16 cellular contexts compared by ENCODE assay signal in genomic region chr6:138000955-138001354, GRCh38.
"Had no signal": no experiment of that assay in that cellular context is flagged by ENCODE, and none has a peak within 500 bp of the region (broad histone marks: within the 10 kb centered on the region; RNA-seq: fewer than 3 reads in every experiment).

No MANE protein-coding gene starts in this region.

- H3K4me3 Mint-ChIP-seq: immature natural killer cell; naive thymus-derived CD4-positive, alpha-beta T cell; nephron progenitor cell; stimulated activated effector memory CD8-positive, alpha-beta T cell treated with anti-CD3 and anti-CD28 coated beads, Interleukin-12 subunit alpha, Interleukin-12 subunit beta, amount 100 ng/mL, for 72 hours had no signal

- H3K27ac Mint-ChIP-seq: nephron progenitor cell; stimulated activated effector memory CD8-positive, alpha-beta T cell treated with anti-CD3 and anti-CD28 coated beads, Interleukin-12 subunit alpha, Interleukin-12 subunit beta, amount 100 ng/mL, for 72 hours had no signal

- DNase-seq: effector memory CD4-positive, alpha-beta T cell; foreskin fibroblast; immature natural killer cell; left cardiac atrium; naive thymus-derived CD4-positive, alpha-beta T cell; nephron progenitor cell; psoas muscle; retina; right lobe of liver; stimulated activated CD4-positive, alpha-beta T cell treated with anti-CD3 and anti-CD28 coated beads, Interleukin-4, amount 100 ng/mL, for 1 hour; stimulated activated CD8-positive, alpha-beta memory T cell treated with anti-CD3 and anti-CD28 coated beads, Interleukin-4, amount 100 ng/mL, for 48 hours; stimulated activated naive CD8-positive, alpha-beta T cell treated with anti-CD3 and anti-CD28 coated beads, Interleukin-15, Interleukin-2, amounts not matched to agents 100 U/mL and 50 U/mL, for 24 hours; tibial artery; upper lobe of left lung; uterus had no signal

- ATAC-seq: psoas muscle; stimulated activated effector memory CD8-positive, alpha-beta T cell treated with anti-CD3 and anti-CD28 coated beads, Interleukin-12 subunit alpha, Interleukin-12 subunit beta, amount 100 ng/mL, for 72 hours; stimulated activated naive CD8-positive, alpha-beta T cell treated with anti-CD3 and anti-CD28 coated beads, Interleukin-15, Interleukin-2, amounts not matched to agents 100 U/mL and 50 U/mL, for 24 hours had no signal

- H3K36me3 Mint-ChIP-seq: stimulated activated effector memory CD8-positive, alpha-beta T cell treated with anti-CD3 and anti-CD28 coated beads, Interleukin-12 subunit alpha, Interleukin-12 subunit beta, amount 100 ng/mL, for 72 hours had no signal
